10 cellular contexts compared by ENCODE assay signal in genomic region chrX:24536551-24536950, GRCh38.
"Had no signal": no experiment of that assay in that cellular context is flagged by ENCODE, and none has a peak within 500 bp of the region (broad histone marks: within the 10 kb centered on the region; RNA-seq: fewer than 3 reads in every experiment).

No MANE protein-coding gene starts in this region.

- H3K9me3 Mint-ChIP-seq: GM23338, HFFc6, IgD-negative memory B cell had no signal

- H2AFZ ChIP-seq: GM23338 had no signal

- DNase-seq: H7, HFFc6, KBM-7 had no signal

- H3K4me2 ChIP-seq: GM23338, KMS-11 had no signal

- H3K27me3 Mint-ChIP-seq: IgD-negative memory B cell had no signal

- H3K27ac Mint-ChIP-seq: GM23338, HFFc6, IgD-negative memory B cell had no signal

- ATAC-seq: GM23338, HCT116, HepG2 had no signal

- H3K4me1 ChIP-seq: HAP-1 had no signal

- H3K27ac ChIP-seq: HL-60, KMS-11 had no signal

- H3K9ac ChIP-seq: KMS-11 had no signal

- H3K4me1 Mint-ChIP-seq: GM23338, IgD-negative memory B cell had no signal

- H3K4me3 Mint-ChIP-seq: GM23338, HFFc6, IgD-negative memory B cell had no signal

- H3K36me3 Mint-ChIP-seq: IgD-negative memory B cell had no signal

- H3K4me3 ChIP-seq: GM23338, HAP-1 had no signal

- FAIRE-seq: HepG2 had no signal

- H3K9me3 ChIP-seq: HAP-1 had no signal
